ENCODE assay signal across 15 cellular contexts in the genomic region with DNA sequence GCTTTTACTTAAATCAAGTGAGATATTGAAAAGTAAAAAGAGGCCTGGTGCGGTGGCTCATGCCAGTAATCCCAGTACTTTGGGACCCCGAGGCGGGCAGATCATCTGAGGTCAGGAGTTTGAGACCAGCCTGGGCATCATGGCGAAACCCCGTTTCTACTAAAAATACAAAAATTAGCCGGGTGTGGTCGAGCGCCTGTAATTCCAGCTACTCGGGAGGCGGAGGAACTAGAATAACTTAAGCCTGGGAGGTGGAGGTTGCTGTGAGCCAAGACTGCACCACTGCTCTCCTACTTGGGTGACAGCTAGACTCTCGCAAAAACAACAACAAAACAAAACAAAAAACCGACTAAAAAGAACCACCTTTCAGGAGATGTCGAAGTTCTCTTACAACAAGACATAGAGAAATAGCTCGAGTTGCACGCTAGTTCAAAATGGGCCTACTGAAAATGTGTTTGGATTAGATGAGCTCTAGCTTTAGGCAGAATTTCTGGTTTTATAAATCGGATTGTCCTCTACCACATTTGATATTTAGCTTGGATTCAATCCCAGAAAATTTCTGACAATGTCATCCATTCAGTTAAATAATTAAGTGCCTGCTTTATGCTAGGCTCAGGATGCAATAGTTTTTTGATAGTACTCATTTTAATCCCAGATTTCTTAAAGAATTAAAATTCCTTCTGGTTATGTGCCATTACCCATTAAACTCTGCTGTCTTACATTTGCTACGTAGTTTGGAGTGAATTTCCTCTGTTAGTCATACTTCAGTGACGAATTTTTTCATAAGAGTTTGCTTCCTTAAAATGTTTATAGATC. TPM values are rescaled to one million over a fixed set of nuclear protein-coding genes. Genes with fewer than 3 reads are reported as not detected.
DNase-seq lines count a peak whose midpoint lies in the region; ATAC-seq and TF ChIP-seq lines count a peak whose summit lies in the region.
"Had no signal": no experiment of that assay in that cellular context is flagged by ENCODE, and none has a peak within 500 bp of the region (broad histone marks: within the 10 kb centered on the region; RNA-seq: fewer than 3 reads in every experiment).

No MANE protein-coding gene starts in this region.

- H3K9me3 Mint-ChIP-seq in activated CD8-positive, alpha-beta memory T cell treated with anti-CD3 and anti-CD28 coated beads, Interleukin-2, amount 10 ng/mL, durations not matched to agents 7 days and 5 days (ENCODE audit: low read depth) = no peaks in the 10 kb centered on the region
- no peaks in the 10 kb centered on the region for H3K9me3 Mint-ChIP-seq in activated CD8-positive, alpha-beta T cell treated with anti-CD3 and anti-CD28 coated beads, Interleukin-2, amount 10 ng/mL, durations not matched to agents 7 days and 5 days (ENCODE audit: insufficient read depth)

- H3K27ac ChIP-seq in foreskin keratinocyte (peak overlapping the region; percentile 21), temporal lobe (ENCODE audit: low read depth, low read length) (peak overlapping the region; percentile 50)
- H3K27ac ChIP-seq: BLaER1 had no signal

- no peaks in the 10 kb centered on the region for H3K27me3 Mint-ChIP-seq in activated CD8-positive, alpha-beta memory T cell treated with anti-CD3 and anti-CD28 coated beads, Interleukin-2, amount 10 ng/mL, durations not matched to agents 7 days and 5 days
- no peaks in the 10 kb centered on the region for H3K27me3 Mint-ChIP-seq in activated CD8-positive, alpha-beta T cell treated with anti-CD3 and anti-CD28 coated beads, Interleukin-2, amount 10 ng/mL, durations not matched to agents 7 days and 5 days (ENCODE audit: low read depth)

- POLR2A ChIA-PET in activated CD8-positive, alpha-beta T cell treated with anti-CD3 and anti-CD28 coated beads, Interleukin-2, amount 10 ng/mL, durations not matched to agents 7 days and 5 days (lab: Charles Lee) = no interaction called here

- H3K27me3 ChIP-seq in foreskin keratinocyte = no peaks in the 10 kb centered on the region
- H3K27me3 ChIP-seq: BLaER1 had no signal

- H3K27ac Mint-ChIP-seq in activated CD8-positive, alpha-beta memory T cell treated with anti-CD3 and anti-CD28 coated beads, Interleukin-2, amount 10 ng/mL, durations not matched to agents 7 days and 5 days = no peak overlapping the region
- H3K27ac Mint-ChIP-seq in activated CD8-positive, alpha-beta T cell treated with anti-CD3 and anti-CD28 coated beads, Interleukin-2, amount 10 ng/mL, durations not matched to agents 7 days and 5 days = peak overlapping the region; percentile 34

- peaks cover 23% of the 10 kb centered on the region for H3K4me1 Mint-ChIP-seq in activated CD8-positive, alpha-beta memory T cell treated with anti-CD3 and anti-CD28 coated beads, Interleukin-2, amount 10 ng/mL, durations not matched to agents 7 days and 5 days
- H3K4me1 Mint-ChIP-seq in activated CD8-positive, alpha-beta T cell treated with anti-CD3 and anti-CD28 coated beads, Interleukin-2, amount 10 ng/mL, durations not matched to agents 7 days and 5 days (ENCODE audit: low read depth) = peaks cover 26% of the 10 kb centered on the region

- CTCF ChIA-PET in activated CD8-positive, alpha-beta memory T cell treated with anti-CD3 and anti-CD28 coated beads, Interleukin-2, amount 10 ng/mL, durations not matched to agents 7 days and 5 days (lab: Charles Lee) = interaction anchor here (0.9 to 1.0 kb wide), 2 partner anchors 56 to 176 kb away, joined by 3 read pairs; no protein-coding TSS in a partner anchor
- CTCF ChIA-PET in activated CD8-positive, alpha-beta T cell treated with anti-CD3 and anti-CD28 coated beads, Interleukin-2, amount 10 ng/mL, durations not matched to agents 7 days and 5 days (lab: Charles Lee) = interaction anchor here (0.9 kb wide), 1 partner anchor 102 kb away, joined by 3 read pairs; no protein-coding TSS in a partner anchor

- H3K4me3 Mint-ChIP-seq in activated CD8-positive, alpha-beta memory T cell treated with anti-CD3 and anti-CD28 coated beads, Interleukin-2, amount 10 ng/mL, durations not matched to agents 7 days and 5 days = no peak overlapping the region
- H3K4me3 Mint-ChIP-seq in activated CD8-positive, alpha-beta T cell treated with anti-CD3 and anti-CD28 coated beads, Interleukin-2, amount 10 ng/mL, durations not matched to agents 7 days and 5 days = no peak overlapping the region

- TF ChIP-seq CTCF in foreskin keratinocyte (conservative IDR thresholded peaks at IDR 0.05) = no peak

- no peak for ATAC-seq in activated CD8-positive, alpha-beta memory T cell treated with anti-CD3 and anti-CD28 coated beads, Interleukin-2, amount 10 ng/mL, durations not matched to agents 7 days and 5 days
- ATAC-seq in activated CD8-positive, alpha-beta T cell treated with anti-CD3 and anti-CD28 coated beads, Interleukin-2, amount 10 ng/mL, durations not matched to agents 7 days and 5 days = no peak
- ATAC-seq in foreskin keratinocyte = no peak
- no peak for ATAC-seq in HG03175 (IDR thresholded peaks at IDR 0.05; ENCODE audit: unreplicated experiment)
- ATAC-seq: activated CD4-positive, CD25-positive, alpha-beta regulatory T cell treated with anti-CD3 and anti-CD28 coated beads, Interleukin-2, amount 50 U/mL, for 24 hours; K562; left ventricle myocardium superior had no signal

- H3K4me1 ChIP-seq in foreskin keratinocyte = peaks cover 23% of the 10 kb centered on the region

- peak; percentile 40 for DNase-seq in activated CD8-positive, alpha-beta memory T cell treated with anti-CD3 and anti-CD28 coated beads for 24 hours
- DNase-seq in activated CD8-positive, alpha-beta memory T cell treated with anti-CD3 and anti-CD28 coated beads, Interleukin-2, amount 10 ng/mL, durations not matched to agents 7 days and 5 days = no peak
- DNase-seq in activated CD8-positive, alpha-beta T cell treated with anti-CD3 and anti-CD28 coated beads, Interleukin-2, amount 10 ng/mL, durations not matched to agents 7 days and 5 days = no peak
- DNase-seq in foreskin keratinocyte (no peak), DMS79 (lab: John Stamatoyannopoulos, UW) (no peak), OCI-M2 (lab: John Stamatoyannopoulos, UW; ENCODE audit: unreplicated experiment) (no peak)
- DNase-seq: cerebellar nuclear complex; left ventricle myocardium superior; NCI-H774; stimulated activated CD4-positive, alpha-beta T cell treated with anti-CD3 and anti-CD28 coated beads, Interleukin-4, amount 100 ng/mL, for 24 hours had no signal

- H3K36me3 Mint-ChIP-seq in activated CD8-positive, alpha-beta memory T cell treated with anti-CD3 and anti-CD28 coated beads, Interleukin-2, amount 10 ng/mL, durations not matched to agents 7 days and 5 days = peaks cover 14% of the 10 kb centered on the region
- H3K36me3 Mint-ChIP-seq in activated CD8-positive, alpha-beta T cell treated with anti-CD3 and anti-CD28 coated beads, Interleukin-2, amount 10 ng/mL, durations not matched to agents 7 days and 5 days (ENCODE audit: low read depth) = peaks cover 22% of the 10 kb centered on the region

RNA-seq across cellular contexts. Expression of gene GPCPD1, which starts 1.9 kb away (rescaled TPM):
- total RNA-seq in activated CD8-positive, alpha-beta memory T cell treated with anti-CD3 and anti-CD28 coated beads, Interleukin-2, amount 10 ng/mL, durations not matched to agents 7 days and 5 days = 10 to 100 TPM; 21.5 to 36.6 TPM
- total RNA-seq in activated CD8-positive, alpha-beta T cell treated with anti-CD3 and anti-CD28 coated beads, Interleukin-2, amount 10 ng/mL, durations not matched to agents 7 days and 5 days = 10 to 100 TPM; 22.5 to 31.2 TPM
- total RNA-seq in foreskin keratinocyte (7.3 and 8.9 TPM in 2 replicates), temporal lobe (44.5 TPM)
- 2.5 and 2.9 TPM in 2 replicates for polyA plus RNA-seq in foreskin keratinocyte
